Comparison of ENCODE assay signal across 25 cellular contexts in the genomic region with DNA sequence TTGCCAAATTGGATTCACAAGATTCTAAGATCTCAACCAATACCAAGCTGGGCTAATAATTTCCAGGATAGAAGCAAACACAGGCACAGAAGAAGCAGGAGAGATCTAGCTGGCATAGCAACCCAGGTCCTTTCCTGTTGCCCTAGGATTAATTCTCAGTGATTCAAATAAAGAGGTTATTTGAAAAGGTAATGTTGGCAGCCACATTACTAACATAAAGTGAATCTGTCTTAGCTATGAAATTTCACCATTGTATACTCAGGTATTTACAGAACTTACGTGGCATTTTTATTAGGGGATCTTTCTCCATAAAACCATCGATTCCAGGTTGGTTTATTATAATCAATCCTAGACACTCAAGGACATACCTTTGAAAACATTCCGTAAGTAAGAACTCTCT.
"Had no signal": no experiment of that assay in that cellular context is flagged by ENCODE, and none has a peak within 500 bp of the region (broad histone marks: within the 10 kb centered on the region; RNA-seq: fewer than 3 reads in every experiment).

No MANE protein-coding gene starts in this region.

- H3K27ac ChIP-seq: gastrocnemius medialis, heart left ventricle, left lung, neutrophil, parathyroid adenoma, prostate gland, sigmoid colon, stomach, thyroid gland had no signal

- DNase-seq: cortex of kidney; effector memory CD8-positive, alpha-beta T cell; gastrocnemius medialis; heart left ventricle; hippocampal formation; left cardiac atrium; left lung; mesenchymal stem cell; mucosa of descending colon; naive B cell; right cardiac atrium; sigmoid colon; stimulated activated CD4-positive, alpha-beta T cell treated with anti-CD3 and anti-CD28 coated beads, Interleukin-2, amount 100 ng/mL, for 24 hours; stimulated activated CD4-positive, alpha-beta T cell treated with anti-CD3 and anti-CD28 coated beads, Interleukin-4, amount 100 ng/mL, for 24 hours; stimulated activated naive CD4-positive, alpha-beta T cell treated with Interleukin-2 at 50 U/mL for 16 hours; stomach; thyroid gland; trophoblast cell had no signal

- H3K4me3 Mint-ChIP-seq: effector memory CD8-positive, alpha-beta T cell; mesothelial cell of epicardium; naive B cell; natural killer cell treated with Interleukin-12 subunit alpha and Interleukin-12 subunit beta and Interleukin-15 and Interleukin-18, amount 100 ng/mL, for 72 hours; neural crest cell; stimulated activated effector memory CD8-positive, alpha-beta T cell treated with anti-CD3 and anti-CD28 coated beads, Interleukin-12 subunit alpha, Interleukin-12 subunit beta, amount 100 ng/mL, for 72 hours had no signal

- H3K4me1 Mint-ChIP-seq: mesothelial cell of epicardium; naive B cell; neural crest cell; stimulated activated effector memory CD8-positive, alpha-beta T cell treated with anti-CD3 and anti-CD28 coated beads, Interleukin-12 subunit alpha, Interleukin-12 subunit beta, amount 100 ng/mL, for 72 hours had no signal

- H3K27me3 Mint-ChIP-seq: effector memory CD8-positive, alpha-beta T cell; naive B cell; natural killer cell treated with Interleukin-12 subunit alpha and Interleukin-12 subunit beta and Interleukin-15 and Interleukin-18, amount 100 ng/mL, for 72 hours had no signal

- H3K36me3 Mint-ChIP-seq: naive B cell; natural killer cell treated with Interleukin-12 subunit alpha and Interleukin-12 subunit beta and Interleukin-15 and Interleukin-18, amount 100 ng/mL, for 72 hours; stimulated activated effector memory CD8-positive, alpha-beta T cell treated with anti-CD3 and anti-CD28 coated beads, Interleukin-12 subunit alpha, Interleukin-12 subunit beta, amount 100 ng/mL, for 72 hours had no signal

- H3K27ac Mint-ChIP-seq: effector memory CD8-positive, alpha-beta T cell; mesothelial cell of epicardium; naive B cell; natural killer cell treated with Interleukin-12 subunit alpha and Interleukin-12 subunit beta and Interleukin-15 and Interleukin-18, amount 100 ng/mL, for 72 hours; stimulated activated effector memory CD8-positive, alpha-beta T cell treated with anti-CD3 and anti-CD28 coated beads, Interleukin-12 subunit alpha, Interleukin-12 subunit beta, amount 100 ng/mL, for 72 hours had no signal
